In the genomic region with DNA sequence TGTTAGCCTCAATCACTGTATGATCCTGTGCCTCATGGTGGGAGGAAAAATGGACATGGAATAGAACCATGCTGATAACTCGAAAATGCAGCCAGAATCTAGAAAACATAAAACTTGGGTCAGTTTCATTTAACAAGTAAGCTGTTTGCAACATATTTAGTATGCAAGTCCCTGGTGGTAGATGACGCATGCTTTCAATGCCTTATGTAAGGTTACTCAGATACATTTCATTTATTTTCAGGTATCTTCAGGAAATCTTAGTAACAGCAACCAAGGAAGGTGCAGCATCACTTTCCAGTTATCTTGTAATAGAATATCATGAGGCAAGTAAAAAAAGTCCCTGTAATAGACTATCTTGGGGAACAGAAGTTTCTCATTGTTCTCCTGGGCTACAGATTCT, we compare ENCODE assay signal across 35 cellular contexts.
"Had no signal": no experiment of that assay in that cellular context is flagged by ENCODE, and none has a peak within 500 bp of the region (broad histone marks: within the 10 kb centered on the region; RNA-seq: fewer than 3 reads in every experiment).

No MANE protein-coding gene starts in this region.

- DNase-seq: Karpas-422, Kasumi-1, KBM-7, KG1, MG63, MM.1S, MV-4-11, NCI-H1048, NCI-H1092, NCI-H1092 treated with DMSO at 0.1 percent for 48 hours, NCI-H1105, NCI-H1105 treated with DMSO at 0.1 percent for 48 hours, NCI-H1417, NCI-H1417 treated with DMSO at 0.1 percent for 48 hours, NCI-H1436, NCI-H1436 treated with DMSO at 0.1 percent for 48 hours, NCI-H146, NCI-H1694, NCI-H1694 treated with DMSO at 0.1 percent for 48 hours, NCI-H187, NCI-H187 treated with DMSO at 0.1 percent for 48 hours, NCI-H1930, NCI-H2029, NCI-H2029 treated with DMSO at 0.1 percent for 48 hours, NCI-H2081, NCI-H2081 treated with DMSO at 0.1 percent for 48 hours, NCI-H2107, NCI-H2171, NCI-H2171 treated with DMSO at 0.1 percent for 48 hours, NCI-H2227 treated with DMSO at 0.1 percent for 48 hours, NCI-H226, NCI-H345, NCI-H446, NCI-H446 treated with DMSO at 0.1 percent for 48 hours had no signal

- H3K27ac ChIP-seq: KMS-11 had no signal

- H3K36me3 ChIP-seq: MG63 had no signal

- H3K4me3 ChIP-seq: MG63 had no signal

- H3K27me3 ChIP-seq: MG63 had no signal
